Comparison of ENCODE assay signal across 19 cellular contexts in genomic region chr5:143151056-143151455, GRCh38.
DNase-seq lines count a peak whose midpoint lies in the region; ATAC-seq, FAIRE-seq and TF ChIP-seq lines count a peak whose summit lies in the region.
"Had no signal": no experiment of that assay in that cellular context is flagged by ENCODE, and none has a peak within 500 bp of the region (broad histone marks: within the 10 kb centered on the region; RNA-seq: fewer than 3 reads in every experiment).

No MANE protein-coding gene starts in this region.

- H3K9me1 ChIP-seq in endothelial cell of umbilical vein (replicated peaks; ENCODE audit: control insufficient read depth, extremely low read depth, insufficient read depth, low read length), result no peaks in the 10 kb centered on the region

- dilution Hi-C loops in endothelial cell of umbilical vein (cut with MboI; ENCODE audit: extremely low pct_ligation_motif_present, low sequenced_read_pairs), result no loop called here

- no peak for ATAC-seq in Panc1
- ATAC-seq in heart left ventricle, result no peak
- ATAC-seq: CD8-positive, alpha-beta T cell had no signal

- TF ChIP-seq CTCF in LNCaP clone FGC (IDR thresholded peaks at IDR 0.05; ENCODE audit: control insufficient read depth, extremely low read depth, insufficient read depth) (no peak), Panc1 (IDR thresholded peaks at IDR 0.05) (no peak), endothelial cell of umbilical vein (IDR thresholded peaks at IDR 0.05; ENCODE audit: extremely low read depth in 1 of 2, insufficient read depth in 1 of 2, low read depth in 1 of 2, low read length in 2 of 2) (no peak), left ventricle myocardium inferior (IDR thresholded peaks at IDR 0.05; ENCODE audit: borderline replicate concordance) (no peak), heart left ventricle (IDR thresholded peaks at IDR 0.05) (no peak)

- POLR2A ChIA-PET in Panc1 (lab: Charles Lee), result no interaction called here
- POLR2A ChIA-PET in endothelial cell of umbilical vein (lab: Charles Lee), result no interaction called here

- no peak overlapping the region for H3K9ac ChIP-seq in endothelial cell of umbilical vein (replicated peaks; ENCODE audit: extremely low read depth, insufficient read depth, low read length)
- H3K9ac ChIP-seq: BLaER1, GM23248 had no signal

- CTCF ChIA-PET in Panc1 (lab: Charles Lee), result no interaction called here
- CTCF ChIA-PET in endothelial cell of umbilical vein (lab: Charles Lee), result no interaction called here

- FAIRE-seq in endothelial cell of umbilical vein (lab: Jason Lieb, UNC), result peak; percentile 38
- FAIRE-seq: G401.6, GM19239, H1 had no signal

- no peaks in the 10 kb centered on the region for H3K27me3 ChIP-seq in Panc1 (ENCODE audit: control insufficient read depth, insufficient read depth, low read length)
- no peaks in the 10 kb centered on the region for H3K27me3 ChIP-seq in endothelial cell of umbilical vein (ENCODE audit: control insufficient read depth in 2 of 2, insufficient read depth in 2 of 2, low read length in 2 of 2)
- no peaks in the 10 kb centered on the region for H3K27me3 ChIP-seq in left ventricle myocardium inferior (ENCODE audit: low read depth)
- H3K27me3 ChIP-seq in heart left ventricle, result no peaks in the 10 kb centered on the region
- H3K27me3 ChIP-seq: BLaER1 had no signal

- no peak overlapping the region for H2AFZ ChIP-seq in endothelial cell of umbilical vein (ENCODE audit: low read depth, low read length)
- H2AFZ ChIP-seq: GM23248 had no signal

- H3K4me3 ChIP-seq in LNCaP clone FGC (ENCODE audit: low read depth, low read length) (no peak overlapping the region), Panc1 (ENCODE audit: low read depth in 2 of 2, low read length in 2 of 2) (no peak overlapping the region), endothelial cell of umbilical vein (replicated peaks in 1 of 3; ENCODE audit: insufficient read depth in 1 of 3, low read depth in 1 of 3, low read length in 3 of 3) (no peak overlapping the region), left ventricle myocardium inferior (no peak overlapping the region), heart left ventricle (no peak overlapping the region)
- H3K4me3 ChIP-seq: BLaER1, GM23248 had no signal

- in situ Hi-C loops in Panc1 (cut with HindIII; ENCODE audit: low pct_unique_long_range_greater_than_20kb, low sequenced_read_pairs), result no loop called here

- BruUV-seq in Panc1 (replicated peaks; lab: Mats Ljungman, UMichigan), result TSS peak; percentile 17
- BruUV-seq in endothelial cell of umbilical vein (replicated peaks; lab: Mats Ljungman, UMichigan), result no TSS peak

- DNase-seq in LNCaP clone FGC (ENCODE audit: low read depth) (peak; percentile 74), Panc1 (ENCODE audit: low read depth, low spot score) (no peak), endothelial cell of umbilical vein (ENCODE audit: low read depth, low spot score) (no peak), left ventricle myocardium inferior (no peak), heart left ventricle (no peak), NCI-H774 (lab: John Stamatoyannopoulos, UW) (no peak)
- DNase-seq: Caco-2; CD4-positive, CD25-positive, alpha-beta regulatory T cell; CD8-positive, alpha-beta T cell; DMS153; DND-41; GM23248; H7; HCEC 1CT had no signal

- H3K4me2 ChIP-seq in endothelial cell of umbilical vein (ENCODE audit: insufficient read depth, low read length), result no peak overlapping the region
- H3K4me2 ChIP-seq: BLaER1 had no signal

- TF ChIP-seq POLR2A in endothelial cell of umbilical vein (IDR thresholded peaks at IDR 0.05; ENCODE audit: low read depth, low read length), result no peak
- TF ChIP-seq POLR2A in heart left ventricle (IDR thresholded peaks at IDR 0.05), result no peak

- H3K4me1 ChIP-seq in Panc1 (ENCODE audit: control insufficient read depth, insufficient read depth, low read length), result no peaks in the 10 kb centered on the region
- H3K4me1 ChIP-seq in endothelial cell of umbilical vein (ENCODE audit: control insufficient read depth, extremely low read depth, insufficient read depth, low read length), result no peaks in the 10 kb centered on the region
- peaks cover 39% of the 10 kb centered on the region for H3K4me1 ChIP-seq in left ventricle myocardium inferior
- peaks cover 0 to 41% (median 27%) of the 10 kb centered on the region in 12 donors for H3K4me1 ChIP-seq in heart left ventricle
- H3K4me1 ChIP-seq: BLaER1, Caco-2 had no signal

- H3K79me2 ChIP-seq in endothelial cell of umbilical vein (ENCODE audit: control insufficient read depth, insufficient read depth, low read length), result no peaks in the 10 kb centered on the region

- H3K9me3 ChIP-seq in Panc1 (ENCODE audit: control insufficient read depth, insufficient read depth, low read depth, low read length) (no peaks in the 10 kb centered on the region), endothelial cell of umbilical vein (replicated peaks; ENCODE audit: control insufficient read depth, insufficient read depth, low read length) (no peaks in the 10 kb centered on the region), left ventricle myocardium inferior (replicated peaks) (no peaks in the 10 kb centered on the region), heart left ventricle (no peaks in the 10 kb centered on the region)
- H3K9me3 ChIP-seq: BLaER1, Caco-2 had no signal

- intact Hi-C loops in Panc1 (cut with micrococcal nuclease; ENCODE audit: unreplicated experiment) (no loop called here), endothelial cell of umbilical vein (cut with micrococcal nuclease) (no loop called here), left ventricle myocardium inferior (cut with micrococcal nuclease) (no loop called here), heart left ventricle (cut with DNase I) (no loop called here)

- H4K20me1 ChIP-seq in endothelial cell of umbilical vein (replicated peaks; ENCODE audit: control insufficient read depth, extremely low read depth, insufficient read depth, low read length), result no peaks in the 10 kb centered on the region
- H4K20me1 ChIP-seq: BLaER1 had no signal

- WGBS in heart left ventricle, 4 donors, result 77 to 85% (median 78%) methylated on average over 1 of the region's 1 CpG

- H3K36me3 ChIP-seq in Panc1 (ENCODE audit: control insufficient read depth, insufficient read depth, low read length) (no peaks in the 10 kb centered on the region), endothelial cell of umbilical vein (ENCODE audit: control insufficient read depth in 2 of 2, extremely low read depth in 1 of 2, insufficient read depth in 2 of 2, low read length in 2 of 2) (no peaks in the 10 kb centered on the region), left ventricle myocardium inferior (peaks cover 48% of the 10 kb centered on the region), heart left ventricle (peaks cover 0 to 47% (median 23%) of the 10 kb centered on the region in 9 donors)

- H3K27ac ChIP-seq in Panc1 (ENCODE audit: low read length) (no peak overlapping the region), endothelial cell of umbilical vein (ENCODE audit: insufficient read depth, low read depth, low read length) (no peak overlapping the region), left ventricle myocardium inferior (replicated peaks) (no peak overlapping the region), heart left ventricle (no peak overlapping the region)
- H3K27ac ChIP-seq: BLaER1, C4-2B, GM23248 had no signal

TF ChIP-seq in endothelial cell of umbilical vein, 7 proteins besides CTCF, POLR2A, EP300 and RAD21:
- no peak for TF ChIP-seq JUN (IDR thresholded peaks at IDR 0.05; ENCODE audit: borderline replicate concordance, insufficient read depth, insufficient read length, low read depth)
- TF ChIP-seq GATA2 (IDR thresholded peaks at IDR 0.05; ENCODE audit: insufficient read depth, insufficient read length, low read depth, low read length), result no peak
- TF ChIP-seq EZH2 (IDR thresholded peaks at IDR 0.05; ENCODE audit: borderline replicate concordance, low read depth, low read length, severe bottlenecking), result no peak
- TF ChIP-seq MAX (IDR thresholded peaks at IDR 0.05; ENCODE audit: insufficient read depth, insufficient read length), result no peak
- TF ChIP-seq FOS (IDR thresholded peaks at IDR 0.05; ENCODE audit: borderline replicate concordance, insufficient read depth, low read length), result no peak
- no peak for TF ChIP-seq POLR2AphosphoS5 (IDR thresholded peaks at IDR 0.05; ENCODE audit: insufficient read depth, low read depth, low read length)
- TF ChIP-seq MYC (IDR thresholded peaks at IDR 0.05; ENCODE audit: low read depth, low read length), result no peak
